In genomic region chr4:94583938-94584641, GRCh38 we compare ENCODE assay signal across 1 cellular context.
TF ChIP-seq lines count a peak whose summit lies in the region.

No MANE protein-coding gene starts in this region.

TF ChIP-seq in WTC11, 78 proteins besides CTCF, POLR2A, EP300 and RAD21 (continued from another document):
- no peak for TF ChIP-seq ZNF532 (CRISPR knock-in tag; IDR thresholded peaks at IDR 0.05; ENCODE audit: borderline replicate concordance)
- no peak for TF ChIP-seq NFYB (CRISPR knock-in tag; conservative IDR thresholded peaks at IDR 0.05; ENCODE audit: low read depth)
- no peak for TF ChIP-seq TEAD1 (CRISPR knock-in tag; IDR thresholded peaks at IDR 0.05)
- no peak for TF ChIP-seq NFATC4 (CRISPR knock-in tag; IDR thresholded peaks at IDR 0.05)
- TF ChIP-seq GTF2I (CRISPR knock-in tag; conservative IDR thresholded peaks at IDR 0.05): no peak
- TF ChIP-seq ZMAT4 (CRISPR knock-in tag; IDR thresholded peaks at IDR 0.05): no peak
- TF ChIP-seq ZNF317 (CRISPR knock-in tag; IDR thresholded peaks at IDR 0.05; ENCODE audit: borderline replicate concordance, low read depth): no peak
- no peak for TF ChIP-seq RELA (CRISPR knock-in tag; IDR thresholded peaks at IDR 0.05; ENCODE audit: borderline replicate concordance)
TF ChIP-seq in WTC11: peak in this region for 0.
